In the genomic region with DNA sequence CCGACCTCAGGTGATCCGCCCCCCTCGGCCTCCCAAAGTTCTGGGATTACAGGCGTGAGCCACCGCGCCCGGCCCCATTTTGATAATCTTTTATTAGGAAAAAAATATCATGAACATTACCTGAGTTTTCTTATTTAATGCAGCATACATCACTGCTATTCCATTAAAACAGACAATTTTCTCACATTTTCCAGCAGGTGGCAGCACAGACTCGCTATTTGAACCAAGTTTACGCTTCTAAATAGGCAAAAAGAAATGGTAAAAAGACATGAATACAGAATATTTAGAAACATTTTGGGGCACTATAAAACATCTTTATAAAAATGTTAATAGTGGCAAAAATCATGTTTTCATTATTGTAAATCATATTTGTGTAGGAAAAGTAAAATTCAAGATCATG, we compare ENCODE assay signal across 8 cellular contexts.
DNase-seq lines count a peak whose midpoint lies in the region; ATAC-seq and TF ChIP-seq lines count a peak whose summit lies in the region.

No MANE protein-coding gene starts in this region.

- intact Hi-C loops in left ventricle myocardium inferior (cut with micrococcal nuclease) (loop anchor here (5.0 kb wide), 1 partner anchor 911 kb away; no protein-coding TSS in a partner anchor), Right ventricle myocardium superior (cut with DNase I) (no loop called here), lower leg skin (cut with DNase I; ENCODE audit: low total_unique reads) (loop anchor here (10.0 kb wide), 1 partner anchor 929 kb away; no protein-coding TSS in a partner anchor)

- TF ChIP-seq CTCF in left ventricle myocardium inferior (IDR thresholded peaks at IDR 0.05; ENCODE audit: borderline replicate concordance), result peak; percentile 68
- TF ChIP-seq CTCF in lower leg skin (IDR thresholded peaks at IDR 0.05), result no peak

- ATAC-seq in Right ventricle myocardium superior (ENCODE audit: poor library complexity) (no peak), HG02642 (IDR thresholded peaks at IDR 0.05; ENCODE audit: poor library complexity, unreplicated experiment) (peak; percentile 64)

- no peak for TF ChIP-seq POLR2A in lower leg skin (IDR thresholded peaks at IDR 0.05)

- H3K4me3 ChIP-seq in left ventricle myocardium inferior (no peak overlapping the region), adipocyte (ENCODE audit: low read length) (no peak overlapping the region), lower leg skin (ENCODE audit: low read depth, poor library complexity, severe bottlenecking) (no peak overlapping the region)

- no peak overlapping the region for H3K27ac ChIP-seq in left ventricle myocardium inferior (replicated peaks)

- DNase-seq in left ventricle myocardium inferior (no peak), Right ventricle myocardium superior (no peak), NCI-H345 (lab: John Stamatoyannopoulos, UW) (peak; percentile 62), adipocyte (ENCODE audit: low read depth) (peak; percentile 82), iPS-NIHi11 (ENCODE audit: low spot score) (peak; percentile 33), lower leg skin (ENCODE audit: low spot score in 2 of 2) (no peak)
- DNase-seq in stimulated activated CD4-positive, alpha-beta T cell treated with anti-CD3 and anti-CD28 coated beads, TNF-alpha, amount 100 ng/mL, for 48 hours (ENCODE audit: low read depth in 3 of 3), result peak in 2 of 3 donors; percentile 1 to 12

- no peaks in the 10 kb centered on the region for H3K4me1 ChIP-seq in left ventricle myocardium inferior
- no peaks in the 10 kb centered on the region for H3K4me1 ChIP-seq in adipocyte (ENCODE audit: control insufficient read depth, insufficient read depth, low read length)

- H3K36me3 ChIP-seq in left ventricle myocardium inferior, result no peaks in the 10 kb centered on the region
- H3K36me3 ChIP-seq in adipocyte (ENCODE audit: control insufficient read depth, insufficient read depth, low read length, severe bottlenecking), result no peaks in the 10 kb centered on the region

- H3K9ac ChIP-seq in adipocyte (ENCODE audit: low read length), result no peak overlapping the region

- H3K27me3 ChIP-seq in left ventricle myocardium inferior (ENCODE audit: low read depth) (no peaks in the 10 kb centered on the region), adipocyte (replicated peaks; ENCODE audit: control insufficient read depth, insufficient read depth, low read length) (no peaks in the 10 kb centered on the region)

- 13 to 15% methylated on average over 9 of the region's 9 CpGs for WGBS in lower leg skin, 2 donors

- H3K9me3 ChIP-seq in left ventricle myocardium inferior (replicated peaks), result no peaks in the 10 kb centered on the region
- H3K9me3 ChIP-seq in adipocyte (ENCODE audit: control insufficient read depth, low read length), result no peaks in the 10 kb centered on the region

Comparison
In these comparisons a context has a peak if more than half of its experiments do, and no peak if none do; other contexts are left out.
1. DNase-seq: peak in NCI-H345 (single experiment), adipocyte (single experiment), iPS-NIHi11 (single experiment) and stimulated activated CD4-positive, alpha-beta T cell treated with anti-CD3 and anti-CD28 coated beads, TNF-alpha, amount 100 ng/mL, for 48 hours (2 of 3); none in left ventricle myocardium inferior (single experiment), Right ventricle myocardium superior (single experiment) and lower leg skin (0 of 2).